12 cellular contexts compared by ENCODE assay signal in the genomic region with DNA sequence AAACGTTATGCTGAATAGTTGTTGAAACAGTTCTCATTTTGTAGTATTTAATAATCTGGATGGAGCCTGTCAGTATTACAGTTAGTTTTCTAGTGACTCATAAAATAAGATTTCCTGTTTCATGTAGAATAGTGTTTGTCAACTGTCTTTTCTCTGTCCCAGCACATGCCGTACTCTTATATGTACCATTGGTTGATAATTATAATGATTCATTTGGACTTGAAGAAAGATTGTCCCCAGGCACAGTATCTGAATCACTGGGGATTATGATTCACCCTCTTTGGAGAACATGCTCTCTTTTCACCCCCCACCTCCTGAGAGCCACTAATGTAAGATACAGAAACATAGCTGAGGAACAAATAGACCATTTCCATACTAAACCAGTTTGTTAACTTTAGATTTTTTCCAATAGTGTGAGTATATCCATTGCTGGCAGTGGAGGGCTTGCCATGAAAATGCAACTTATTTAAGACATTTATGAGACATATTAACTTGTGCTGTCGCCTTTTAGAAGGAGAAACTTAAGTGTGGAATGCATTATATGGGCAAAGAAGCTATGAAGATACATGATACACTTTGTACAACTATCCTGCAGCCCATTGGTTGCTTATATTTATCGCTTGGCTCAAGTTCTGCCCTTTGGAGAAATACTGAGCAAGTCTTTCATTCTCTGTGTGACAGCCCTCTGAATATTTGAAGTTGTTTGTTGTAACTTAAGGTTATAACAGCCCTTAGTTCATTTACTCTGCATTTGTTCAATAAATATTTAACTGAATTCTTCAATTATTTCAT. TPM values are rescaled to one million over a fixed set of nuclear protein-coding genes. Genes with fewer than 3 reads are reported as not detected.
DNase-seq lines count a peak whose midpoint lies in the region; ATAC-seq and TF ChIP-seq lines count a peak whose summit lies in the region.
"Had no signal": no experiment of that assay in that cellular context is flagged by ENCODE, and none has a peak within 500 bp of the region (broad histone marks: within the 10 kb centered on the region; RNA-seq: fewer than 3 reads in every experiment).

No MANE protein-coding gene starts in this region.

- intact Hi-C loops in psoas muscle (cut with DNase I), result loop anchor here (10.0 kb wide), 2 partner anchors 207 to 797 kb away; no protein-coding TSS in a partner anchor

- peaks cover 65% of the 10 kb centered on the region for H3K4me1 ChIP-seq in psoas muscle

- H3K27me3 ChIP-seq in psoas muscle (ENCODE audit: insufficient read depth in 3 of 3, low read length in 2 of 3), result no peaks in the 10 kb centered on the region
- H3K27me3 ChIP-seq: transverse colon had no signal

- peak; percentile 74 to 93 (median 86) for ATAC-seq in psoas muscle
- no peak for ATAC-seq in HG03432 (IDR thresholded peaks at IDR 0.05; ENCODE audit: unreplicated experiment)
- ATAC-seq in left lobe of liver, result no peak
- ATAC-seq: GM23338 had no signal

- DNase-seq in Daoy (ENCODE audit: low read depth), result peak; percentile 78
- peak; percentile 42 for DNase-seq in NCI-H226
- peak; percentile 91 for DNase-seq in epithelial cell of prostate (ENCODE audit: low read depth, low spot score)
- no peak for DNase-seq in psoas muscle
- no peak for DNase-seq in NCI-H1930 (lab: John Stamatoyannopoulos, UW)
- DNase-seq in NCI-H2171 (lab: John Stamatoyannopoulos, UW), result no peak
- DNase-seq in left lobe of liver (ENCODE audit: low spot score), result no peak
- DNase-seq: NCI-H748 treated with DMSO at 0.1 percent for 48 hours, nephron progenitor cell, transverse colon had no signal

- H3K4me3 ChIP-seq in psoas muscle, result no peak overlapping the region
- H3K4me3 ChIP-seq: GM23338, transverse colon had no signal

- no peak for TF ChIP-seq CTCF in psoas muscle (IDR thresholded peaks at IDR 0.05)

- 53 to 70% (median 55%) methylated on average over 4 of the region's 4 CpGs for WGBS in psoas muscle, 3 donors

- H3K27ac ChIP-seq in epithelial cell of prostate, result peak overlapping the region; percentile 92
- peak overlapping the region; percentile 80 for H3K27ac ChIP-seq in psoas muscle
- H3K27ac ChIP-seq: transverse colon had no signal

- peaks cover 21 to 73% of the 10 kb centered on the region in 2 donors for H3K36me3 ChIP-seq in psoas muscle (ENCODE audit: insufficient read depth in 1 of 2, low read depth in 1 of 2)

- H3K9me3 ChIP-seq in psoas muscle, result no peaks in the 10 kb centered on the region
- H3K9me3 ChIP-seq: transverse colon had no signal

RNA-seq across cellular contexts. Expression of gene COPS8, which starts 12.4 kb away (rescaled TPM):
- total RNA-seq in Daoy (2014; rRNA removed; shearing (Covaris generic)), result 160 and 186 TPM in 2 replicates
- total RNA-seq in psoas muscle (100 to 1,000 TPM in 3 of 4 donors, 10 to 100 TPM in 1; 77.1 to 218 (median 146) TPM), left lobe of liver (14.3 TPM)
- 100 to 1,000 TPM; 190 to 427 (median 312) TPM for polyA plus RNA-seq in psoas muscle

Comparison
In these comparisons a context has a peak if more than half of its experiments do, and no peak if none do; other contexts are left out.
1. DNase-seq: peak in Daoy (single experiment), NCI-H226 (single experiment) and epithelial cell of prostate (single experiment); none in psoas muscle (0 of 2), NCI-H1930 (0 of 2), NCI-H2171 (single experiment) and left lobe of liver (single experiment).
2. ATAC-seq: peak in psoas muscle (4 of 4); none in HG03432 (single experiment) and left lobe of liver (single experiment).